Comparison of ENCODE assay signal across 18 cellular contexts in genomic region chr18:31247574-31248199, GRCh38.
A peak's percentile ranks its signal among the peaks of the same experiment; 100 is the strongest.
DNase-seq lines count a peak whose midpoint lies in the region; ATAC-seq, FAIRE-seq and TF ChIP-seq lines count a peak whose summit lies in the region.
"Had no signal": no experiment of that assay in that cellular context is flagged by ENCODE, and none has a peak within 500 bp of the region (broad histone marks: within the 10 kb centered on the region; RNA-seq: fewer than 3 reads in every experiment).

No MANE protein-coding gene starts in this region.

- H3K14ac ChIP-seq in H9 (ENCODE audit: insufficient read depth, low read length): no peak overlapping the region

- H3K4me3 Mint-ChIP-seq in HFFc6 (no peak overlapping the region), H9 (no peak overlapping the region)
- H3K4me3 Mint-ChIP-seq: activated CD4-positive, alpha-beta memory T cell treated with anti-CD3 and anti-CD28 coated beads, Interleukin-2, amount 10 ng/mL, durations not matched to agents 7 days and 5 days; activated naive CD8-positive, alpha-beta T cell treated with anti-CD3 and anti-CD28 coated beads, Interleukin-2, amount 50 U/mL, for 24 hours; CD8-positive, alpha-beta memory T cell; immature natural killer cell had no signal

- no peak overlapping the region for H2BK20ac ChIP-seq in H9 (ENCODE audit: low read depth, low read length, poor library complexity, severe bottlenecking)

- DNase-seq in GM12891 (ENCODE audit: insufficient read length, low spot score): no peak
- DNase-seq in NOMO-1 treated with dmso at 0.1 percent for 144 hours (lab: John Stamatoyannopoulos, UW; ENCODE audit: unreplicated experiment): peak; percentile 42
- peak; percentile 92 for DNase-seq in epithelial cell of esophagus (ENCODE audit: low read depth)
- DNase-seq in HepG2 (ENCODE audit: low spot score): no peak
- DNase-seq in activated CD4-positive, alpha-beta T cell treated with anti-CD3 and anti-CD28 coated beads, Interleukin-2, amount 50 U/mL, for 48 hours: no peak
- DNase-seq in HFFc6: no peak
- no peak for DNase-seq in stimulated activated CD4-positive, alpha-beta T cell treated with anti-CD3 and anti-CD28 coated beads, Interleukin-4, amount 100 ng/mL, for 1 hour
- no peak for DNase-seq in H9
- DNase-seq: activated CD4-positive, alpha-beta memory T cell treated with anti-CD3 and anti-CD28 coated beads, Interleukin-2, amount 10 ng/mL, durations not matched to agents 7 days and 5 days; activated naive CD8-positive, alpha-beta T cell treated with anti-CD3 and anti-CD28 coated beads, Interleukin-2, amount 50 U/mL, for 24 hours; CD8-positive, alpha-beta memory T cell; immature natural killer cell; NCI-H1105 treated with DMSO at 0.1 percent for 48 hours; NCI-H2227 treated with DMSO at 0.1 percent for 48 hours; stimulated activated naive CD8-positive, alpha-beta T cell treated with anti-CD3 and anti-CD28 coated beads, Interleukin-15, Interleukin-2, amounts not matched to agents 100 U/mL and 50 U/mL, for 24 hours had no signal

- H4K91ac ChIP-seq in H9 (ENCODE audit: insufficient read length, low read depth, low read length): no peak overlapping the region

- H3K23me2 ChIP-seq in H9 (ENCODE audit: insufficient read length, low read depth, low read length, poor library complexity, severe bottlenecking): no peaks in the 10 kb centered on the region

- H4K20me1 ChIP-seq in HepG2 (ENCODE audit: insufficient read depth, low read length) (no peaks in the 10 kb centered on the region), H9 (ENCODE audit: control insufficient read depth, insufficient read depth, insufficient read length) (no peaks in the 10 kb centered on the region)

- no peaks in the 10 kb centered on the region for H3K36me3 Mint-ChIP-seq in HFFc6 (ENCODE audit: low read depth)
- no peaks in the 10 kb centered on the region for H3K36me3 Mint-ChIP-seq in H9 (ENCODE audit: insufficient read depth in 1 of 3, low read depth in 3 of 3)
- H3K36me3 Mint-ChIP-seq: CD8-positive, alpha-beta memory T cell; immature natural killer cell had no signal

- TF ChIP-seq EP300 in HepG2 (IDR thresholded peaks at IDR 0.05; ENCODE audit: low read depth in 2 of 2, low read length in 2 of 2): no peak
- no peak for TF ChIP-seq EP300 in HepG2 (CRISPR knock-in tag; IDR thresholded peaks at IDR 0.05; ENCODE audit: borderline replicate concordance)

- TF ChIP-seq RAD21 in HepG2 (CRISPR knock-in tag; IDR thresholded peaks at IDR 0.05): no peak

- no peaks in the 10 kb centered on the region for H3K9me3 ChIP-seq in HepG2 (ENCODE audit: low read length)
- no peaks in the 10 kb centered on the region for H3K9me3 ChIP-seq in H9 (ENCODE audit: control insufficient read depth, low read depth, low read length)
- H3K9me3 ChIP-seq: HAP-1 had no signal

- no peak overlapping the region for H3K18ac ChIP-seq in H9 (ENCODE audit: insufficient read length, low read depth, low read length)

- intact Hi-C loops in HepG2 (cut with micrococcal nuclease; ENCODE audit: unreplicated experiment): no loop called here

- FAIRE-seq in GM12891 (lab: Jason Lieb, UNC) (peak; percentile 16), HepG2 (lab: Jason Lieb, UNC) (no peak)
- FAIRE-seq: endometrium had no signal

- H4K8ac ChIP-seq in H9 (replicated peaks; ENCODE audit: insufficient read length, low read depth, low read length): no peak overlapping the region

- H2BK5ac ChIP-seq in H9 (ENCODE audit: insufficient read length, low read length): no peak overlapping the region

- 87% methylated on average over 6 of the region's 6 CpGs for WGBS in HepG2 (ENCODE audit: low lambda C conversion rate)
- no CpG with 5 or more reads among the region's 6 CpGs for WGBS in H9 (ENCODE audit: extremely low coverage, insufficient read length, low lambda C conversion rate)

- H2AK5ac ChIP-seq in H9 (ENCODE audit: insufficient read length, low read length): no peak overlapping the region

- POLR2A ChIA-PET in HepG2 (lab: Yijun Ruan, JAX): no interaction called here

- TF ChIP-seq CTCF in epithelial cell of esophagus (IDR thresholded peaks at IDR 0.05; ENCODE audit: insufficient read depth, low read depth, low read length, missing control alignments) (no peak), HepG2 (CRISPR knock-in tag; IDR thresholded peaks at IDR 0.05) (no peak), HFFc6 (IDR thresholded peaks at IDR 0.05) (no peak), H9 (conservative IDR thresholded peaks at IDR 0.05) (no peak)

- H3K27me3 Mint-ChIP-seq in HFFc6 (ENCODE audit: insufficient read depth) (no peaks in the 10 kb centered on the region; the same call in 1 of the 2 replicates), H9 (ENCODE audit: low read depth) (no peaks in the 10 kb centered on the region)
- H3K27me3 Mint-ChIP-seq: activated CD4-positive, alpha-beta memory T cell treated with anti-CD3 and anti-CD28 coated beads, Interleukin-2, amount 10 ng/mL, durations not matched to agents 7 days and 5 days; activated naive CD8-positive, alpha-beta T cell treated with anti-CD3 and anti-CD28 coated beads, Interleukin-2, amount 50 U/mL, for 24 hours; CD8-positive, alpha-beta memory T cell had no signal

- no peak overlapping the region for H3K4ac ChIP-seq in H9 (ENCODE audit: low read depth, low read length)

- no peaks in the 10 kb centered on the region for H3K27me3 ChIP-seq in HepG2 (ENCODE audit: control insufficient read depth in 1 of 2, insufficient read depth in 2 of 2, low read length in 2 of 2)
- H3K27me3 ChIP-seq in H9 (ENCODE audit: insufficient read depth, low read length): no peaks in the 10 kb centered on the region

- no peak overlapping the region for H3K23ac ChIP-seq in H9 (ENCODE audit: insufficient read length, low read depth, low read length)

- no peak overlapping the region for H2BK120ac ChIP-seq in H9 (ENCODE audit: low read depth, low read length, poor library complexity, severe bottlenecking)

- no peak overlapping the region for H2BK15ac ChIP-seq in H9 (ENCODE audit: low read depth, low read length)

- no TSS peak for BruUV-seq in HepG2 (replicated peaks; lab: Mats Ljungman, UMichigan)

- H3K9me3 Mint-ChIP-seq in HFFc6 (peaks cover 55% of the 10 kb centered on the region), H9 (no peaks in the 10 kb centered on the region)

- no peak overlapping the region for H3K4me3 ChIP-seq in epithelial cell of esophagus (ENCODE audit: low read length)
- no peak overlapping the region for H3K4me3 ChIP-seq in HepG2 (replicated peaks in 1 of 3; ENCODE audit: insufficient read depth in 1 of 3, low read depth in 2 of 3, low read length in 3 of 3)
- H3K4me3 ChIP-seq: HAP-1 had no signal

- TF ChIP-seq POLR2A in GM12891 (IDR thresholded peaks at IDR 0.05; ENCODE audit: low read depth, low read length) (no peak), HepG2 (IDR thresholded peaks at IDR 0.05; ENCODE audit: insufficient read depth in 1 of 2, low read depth in 2 of 2, low read length in 2 of 2) (no peak)

- H3K27ac ChIP-seq in HepG2 (ENCODE audit: extremely low read length, insufficient read depth, low read length): no peak overlapping the region
- H3K27ac ChIP-seq in H9 (ENCODE audit: insufficient read length, low read depth, low read length): no peak overlapping the region

- no peaks in the 10 kb centered on the region for H3K79me1 ChIP-seq in H9 (ENCODE audit: insufficient read depth, low read depth, low read length, poor library complexity, severe bottlenecking)

- in situ Hi-C loops in HepG2 (cut with HindIII; ENCODE audit: extremely low pct_ligation_motif_present, low pct_unique_long_range_greater_than_20kb): no loop called here

- CTCF ChIA-PET in HepG2 (lab: Yijun Ruan, JAX; ENCODE audit: low intra/inter-chr PET ratio, low total read pairs): no interaction called here

- no peak overlapping the region for H3T11ph ChIP-seq in H9 (ENCODE audit: low read length)

- H3K79me2 ChIP-seq in HepG2 (ENCODE audit: insufficient read depth, low read length): no peaks in the 10 kb centered on the region
- H3K79me2 ChIP-seq in H9 (ENCODE audit: insufficient read depth, low read length): no peaks in the 10 kb centered on the region

- H3K56ac ChIP-seq in H9 (ENCODE audit: insufficient read length, low read depth, low read length): no peak overlapping the region

- H3K36me3 ChIP-seq in HepG2 (replicated peaks in 1 of 2; ENCODE audit: control insufficient read depth in 1 of 2, insufficient read depth in 2 of 2, low read length in 2 of 2): no peaks in the 10 kb centered on the region
- H3K36me3 ChIP-seq: HAP-1 had no signal

- H3K4me1 Mint-ChIP-seq in HFFc6 (ENCODE audit: low read depth): no peaks in the 10 kb centered on the region
- peaks cover 27 to 31% of the 10 kb centered on the region in 2 experiments for H3K4me1 Mint-ChIP-seq in H9
- H3K4me1 Mint-ChIP-seq: activated CD4-positive, alpha-beta memory T cell treated with anti-CD3 and anti-CD28 coated beads, Interleukin-2, amount 10 ng/mL, durations not matched to agents 7 days and 5 days; activated naive CD8-positive, alpha-beta T cell treated with anti-CD3 and anti-CD28 coated beads, Interleukin-2, amount 50 U/mL, for 24 hours; CD8-positive, alpha-beta memory T cell; immature natural killer cell had no signal

- H3K9ac ChIP-seq in HepG2 (ENCODE audit: insufficient read depth, low read depth, low read length) (no peak overlapping the region), H9 (ENCODE audit: extremely low read depth, insufficient read length, low read length) (no peak overlapping the region)

- no peak overlapping the region for H4K5ac ChIP-seq in H9 (ENCODE audit: insufficient read length, low read depth, low read length)

- peaks cover 42% of the 10 kb centered on the region for H3K4me1 ChIP-seq in HepG2 (ENCODE audit: insufficient read depth, low read length)
- H3K4me1 ChIP-seq in H9 (ENCODE audit: insufficient read depth, low read length): peaks cover 10% of the 10 kb centered on the region; the same call in 1 of the 2 replicates

- no peak overlapping the region for H3K4me2 ChIP-seq in HepG2 (ENCODE audit: low read depth, low read length)
- no peak overlapping the region for H3K4me2 ChIP-seq in H9 (ENCODE audit: insufficient read depth, insufficient read length, low read length)

- H3K27ac Mint-ChIP-seq in HFFc6 (no peak overlapping the region), H9 (no peak overlapping the region)
- H3K27ac Mint-ChIP-seq: activated CD4-positive, alpha-beta memory T cell treated with anti-CD3 and anti-CD28 coated beads, Interleukin-2, amount 10 ng/mL, durations not matched to agents 7 days and 5 days; activated naive CD8-positive, alpha-beta T cell treated with anti-CD3 and anti-CD28 coated beads, Interleukin-2, amount 50 U/mL, for 24 hours; CD8-positive, alpha-beta memory T cell; immature natural killer cell had no signal

- H2BK12ac ChIP-seq in H9 (ENCODE audit: insufficient read length, low read depth, low read length): no peak overlapping the region

- H2AFZ ChIP-seq in HepG2 (ENCODE audit: low read length): no peak overlapping the region
- H2AFZ ChIP-seq in H9 (ENCODE audit: low read length): no peak overlapping the region

- ATAC-seq in HepG2: no peak
- ATAC-seq: activated naive CD8-positive, alpha-beta T cell treated with anti-CD3 and anti-CD28 coated beads, Interleukin-2, amount 50 U/mL, for 24 hours; SK-N-SH treated with all-trans-retinoic acid at 6 μM for 48 hours; stimulated activated naive CD8-positive, alpha-beta T cell treated with anti-CD3 and anti-CD28 coated beads, Interleukin-15, Interleukin-2, amounts not matched to agents 100 U/mL and 50 U/mL, for 24 hours had no signal

TF ChIP-seq in GM12891, 5 proteins besides CTCF, POLR2A, EP300 and RAD21 (continues in another document):
- TF ChIP-seq TAF1 (IDR thresholded peaks at IDR 0.05; ENCODE audit: low read depth, low read length): no peak

Comparison
In these comparisons a context has a peak if more than half of its experiments do, and no peak if none do; other contexts are left out.
1. DNase-seq: peak in NOMO-1 treated with dmso at 0.1 percent for 144 hours (single experiment) and epithelial cell of esophagus (single experiment); none in GM12891 (single experiment), HepG2 (single experiment), activated CD4-positive, alpha-beta T cell treated with anti-CD3 and anti-CD28 coated beads, Interleukin-2, amount 50 U/mL, for 48 hours (0 of 2), HFFc6 (single experiment), stimulated activated CD4-positive, alpha-beta T cell treated with anti-CD3 and anti-CD28 coated beads, Interleukin-4, amount 100 ng/mL, for 1 hour (single experiment) and H9 (single experiment).